In genomic region chr7:133542209-133542780, GRCh38 we compare ENCODE assay signal across 1 cellular context.
TF ChIP-seq lines count a peak whose summit lies in the region.

No MANE protein-coding gene starts in this region.

TF ChIP-seq in GM12878, 131 proteins besides CTCF, POLR2A, EP300 and RAD21 (continued from another document):
- no peak for TF ChIP-seq HDGF (IDR thresholded peaks at IDR 0.05)
